Comparison of ENCODE assay signal across 13 cellular contexts in genomic region chr20:33883164-33883563, GRCh38.
DNase-seq lines count a peak whose midpoint lies in the region; ATAC-seq and TF ChIP-seq lines count a peak whose summit lies in the region.
"Had no signal": no experiment of that assay in that cellular context is flagged by ENCODE, and none has a peak within 500 bp of the region (broad histone marks: within the 10 kb centered on the region; RNA-seq: fewer than 3 reads in every experiment).

No MANE protein-coding gene starts in this region.

- ATAC-seq in GM19455 (IDR thresholded peaks at IDR 0.05; ENCODE audit: unreplicated experiment) (peak; percentile 67), HG02938 (IDR thresholded peaks at IDR 0.05; ENCODE audit: unreplicated experiment) (peak; percentile 80)

- DNase-seq in GM13977 (ENCODE audit: low spot score) (peak; percentile 82), NCI-H2227 (lab: John Stamatoyannopoulos, UW; ENCODE audit: unreplicated experiment) (peak; percentile 14), DMS53 treated with DMSO at 0.1 percent for 48 hours (lab: John Stamatoyannopoulos, UW; ENCODE audit: unreplicated experiment) (no peak), dorsolateral prefrontal cortex (no peak)
- no peak for DNase-seq in activated CD4-positive, alpha-beta T cell treated with anti-CD3 and anti-CD28 coated beads, Interleukin-2, amount 50 U/mL, for 4 hours
- DNase-seq in activated T-cell treated with anti-CD3 and anti-CD28 coated beads, Interleukin-2, amount 50 U/mL, for 48 hours = no peak
- DNase-seq: activated naive CD4-positive, alpha-beta T cell treated with anti-CD3 and anti-CD28 coated beads for 36 hours; GF-D8; retina; WERI-Rb-1 had no signal

- in situ Hi-C loops in GM13977 (cut with MboI; ENCODE audit: low pct_unique_long_range_greater_than_20kb, low sequenced_read_pairs, unreplicated experiment) = no loop called here

- peak; percentile 26 for TF ChIP-seq CTCF in GM13977 (IDR thresholded peaks at IDR 0.05; ENCODE audit: extremely low read depth, insufficient read depth, missing control alignments)
- no peak for TF ChIP-seq CTCF in dorsolateral prefrontal cortex (IDR thresholded peaks at IDR 0.05 in 54 of 56, conservative IDR thresholded peaks at IDR 0.05 in 2 of 56; ENCODE audit: low read depth in 1 of 56, partially characterized antibody in 56 of 56)

- H3K27ac ChIP-seq in dorsolateral prefrontal cortex = no peak overlapping the region
- H3K27ac ChIP-seq: thoracic aorta, WERI-Rb-1 had no signal

- intact Hi-C loops in dorsolateral prefrontal cortex (cut with DNase I) = no loop called here

- H3K27me3 ChIP-seq in dorsolateral prefrontal cortex = no peaks in the 10 kb centered on the region

- no peak overlapping the region for H3K4me3 ChIP-seq in dorsolateral prefrontal cortex
- H3K4me3 ChIP-seq: thoracic aorta had no signal

Comparison
In these comparisons a context has a peak if more than half of its experiments do, and no peak if none do; other contexts are left out.
1. DNase-seq: peak in GM13977 (single experiment) and NCI-H2227 (single experiment); none in DMS53 treated with DMSO at 0.1 percent for 48 hours (single experiment), activated CD4-positive, alpha-beta T cell treated with anti-CD3 and anti-CD28 coated beads, Interleukin-2, amount 50 U/mL, for 4 hours (0 of 2), dorsolateral prefrontal cortex (0 of 10) and activated T-cell treated with anti-CD3 and anti-CD28 coated beads, Interleukin-2, amount 50 U/mL, for 48 hours (0 of 2).